16 cellular contexts compared by ENCODE assay signal in the genomic region with DNA sequence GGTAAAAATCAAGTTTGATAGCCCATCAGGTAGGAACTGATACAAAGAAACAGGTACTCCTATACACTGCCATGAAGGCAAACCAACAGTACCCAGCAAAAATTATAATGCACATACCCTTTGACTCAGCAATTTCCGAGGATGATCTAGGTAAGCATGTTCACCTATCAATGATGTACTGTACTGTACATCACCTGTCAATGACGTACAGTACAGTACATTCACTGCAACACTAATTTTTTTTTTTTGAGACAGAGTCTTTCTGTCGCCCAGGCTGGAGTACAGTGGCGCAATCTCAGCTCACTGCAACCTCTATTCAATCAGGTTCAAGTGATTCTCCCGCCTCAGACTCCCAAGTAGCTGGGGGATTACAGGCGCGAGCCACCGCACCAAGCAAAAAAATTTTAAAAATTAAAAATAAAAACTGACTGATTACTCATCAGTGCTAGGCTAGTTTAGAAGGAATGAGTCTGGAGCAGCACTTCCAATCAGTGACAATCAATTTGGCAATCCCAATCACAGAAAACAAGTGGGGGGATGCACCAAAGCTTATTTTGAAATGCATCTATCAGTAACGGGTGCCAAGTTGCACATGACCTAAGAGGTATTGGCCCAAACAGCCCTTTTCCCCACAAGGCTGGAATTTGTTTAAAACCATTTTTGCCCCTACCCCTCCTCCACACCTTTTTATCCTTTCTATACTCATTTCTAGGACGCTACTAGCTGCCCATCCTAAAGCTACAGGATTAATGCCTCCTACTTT. TPM values are rescaled to one million over a fixed set of nuclear protein-coding genes. Genes with fewer than 3 reads are reported as not detected.
A peak's percentile ranks its signal among the peaks of the same experiment; 100 is the strongest.
DNase-seq lines count a peak whose midpoint lies in the region; ATAC-seq and TF ChIP-seq lines count a peak whose summit lies in the region.
"Had no signal": no experiment of that assay in that cellular context is flagged by ENCODE, and none has a peak within 500 bp of the region (broad histone marks: within the 10 kb centered on the region; RNA-seq: fewer than 3 reads in every experiment).

No MANE protein-coding gene starts in this region.

- CTCF ChIA-PET in CD8-positive, alpha-beta T cell (lab: Charles Lee): interaction anchor here (0.6 to 7.9 kb wide), 13 partner anchors 8 to 428 kb away, joined by 3 to 99 read pairs (median 6); a partner anchor contains a TSS

- no peak for DNase-seq in CD8-positive, alpha-beta T cell
- no peak for DNase-seq in T-helper 2 cell treated with Interferon-gamma antibody and Interleukin-4, amounts not matched to agents 5 μg/mL and 100 μg/mL, for 36 hours (ENCODE audit: low spot score)
- no peak for DNase-seq in esophagus muscularis mucosa (ENCODE audit: extremely low spot score)
- no peak for DNase-seq in foreskin melanocyte
- no peak for DNase-seq in anterior cingulate cortex (lab: John Stamatoyannopoulos, UW)
- DNase-seq in Kasumi-1 (lab: John Stamatoyannopoulos, UW): no peak
- DNase-seq: activated CD8-positive, alpha-beta memory T cell treated with anti-CD3 and anti-CD28 coated beads, Interleukin-2, amount 50 U/mL, for 48 hours; amniotic stem cell; cortex of kidney; esophagus squamous epithelium; hypothalamus; left cardiac atrium had no signal

- H3K9me3 Mint-ChIP-seq in CD8-positive, alpha-beta T cell: no peaks in the 10 kb centered on the region
- H3K9me3 Mint-ChIP-seq in T-helper 2 cell treated with Interferon-gamma antibody and Interleukin-4, amounts not matched to agents 5 μg/mL and 100 μg/mL, for 36 hours: no peaks in the 10 kb centered on the region

- H3K27me3 Mint-ChIP-seq in CD8-positive, alpha-beta T cell (ENCODE audit: low read depth): no peaks in the 10 kb centered on the region
- H3K27me3 Mint-ChIP-seq in T-helper 2 cell treated with Interferon-gamma antibody and Interleukin-4, amounts not matched to agents 5 μg/mL and 100 μg/mL, for 36 hours (ENCODE audit: low read depth): no peaks in the 10 kb centered on the region

- peaks cover 62% of the 10 kb centered on the region for H3K4me1 Mint-ChIP-seq in CD8-positive, alpha-beta T cell (ENCODE audit: low read depth)
- peaks cover 42% of the 10 kb centered on the region for H3K4me1 Mint-ChIP-seq in T-helper 2 cell treated with Interferon-gamma antibody and Interleukin-4, amounts not matched to agents 5 μg/mL and 100 μg/mL, for 36 hours (ENCODE audit: low read depth)

- no peak for TF ChIP-seq POLR2A in esophagus muscularis mucosa (IDR thresholded peaks at IDR 0.05; ENCODE audit: low read depth)

- peaks cover 38% of the 10 kb centered on the region for H3K4me1 ChIP-seq in CD8-positive, alpha-beta T cell (ENCODE audit: insufficient read depth, low read length)
- H3K4me1 ChIP-seq in esophagus muscularis mucosa: peaks cover 41 to 68% (median 66%) of the 10 kb centered on the region in 4 donors

- peak overlapping the region; percentile 13 for H3K27ac Mint-ChIP-seq in CD8-positive, alpha-beta T cell
- H3K27ac Mint-ChIP-seq in T-helper 2 cell treated with Interferon-gamma antibody and Interleukin-4, amounts not matched to agents 5 μg/mL and 100 μg/mL, for 36 hours: peak overlapping the region; percentile 7

- intact Hi-C loops in CD8-positive, alpha-beta T cell (cut with DNase I, micrococcal nuclease): loop anchor here (1.0 to 10.0 kb wide), 3 partner anchors 207 to 428 kb away; no protein-coding TSS in a partner anchor
- intact Hi-C loops in esophagus muscularis mucosa (cut with DNase I): loop anchor here (5.0 kb wide), 2 partner anchors 161 to 206 kb away; no protein-coding TSS in a partner anchor

- no peak for TF ChIP-seq EP300 in esophagus muscularis mucosa (IDR thresholded peaks at IDR 0.05)

- no peaks in the 10 kb centered on the region for H3K27me3 ChIP-seq in CD8-positive, alpha-beta T cell (ENCODE audit: insufficient read depth, low read length)
- H3K27me3 ChIP-seq in esophagus muscularis mucosa: no peaks in the 10 kb centered on the region
- H3K27me3 ChIP-seq: BLaER1 treated with 17β-estradiol and CSF1 and Interleukin-3, amounts not matched to agents 10 nM and 100 nM; esophagus squamous epithelium; tibial nerve had no signal

- peaks cover 82% of the 10 kb centered on the region for H3K36me3 Mint-ChIP-seq in CD8-positive, alpha-beta T cell
- peaks cover 67% of the 10 kb centered on the region for H3K36me3 Mint-ChIP-seq in T-helper 2 cell treated with Interferon-gamma antibody and Interleukin-4, amounts not matched to agents 5 μg/mL and 100 μg/mL, for 36 hours (ENCODE audit: low read depth)

- H3K36me3 ChIP-seq in CD8-positive, alpha-beta T cell (ENCODE audit: insufficient read depth, low read length): peaks cover 46% of the 10 kb centered on the region
- peaks cover 33 to 73% (median 51%) of the 10 kb centered on the region in 4 donors for H3K36me3 ChIP-seq in esophagus muscularis mucosa

- peak; percentile 26 for ATAC-seq in CD8-positive, alpha-beta T cell
- ATAC-seq in HG03025 (IDR thresholded peaks at IDR 0.05; ENCODE audit: low FRiP score, unreplicated experiment): no peak
- ATAC-seq: left cardiac atrium had no signal

- no peak overlapping the region for H3K4me3 Mint-ChIP-seq in CD8-positive, alpha-beta T cell
- no peak overlapping the region for H3K4me3 Mint-ChIP-seq in T-helper 2 cell treated with Interferon-gamma antibody and Interleukin-4, amounts not matched to agents 5 μg/mL and 100 μg/mL, for 36 hours

- no peak overlapping the region for H3K4me3 ChIP-seq in CD8-positive, alpha-beta T cell (ENCODE audit: low read depth, low read length)
- H3K4me3 ChIP-seq in esophagus muscularis mucosa: no peak overlapping the region
- H3K4me3 ChIP-seq: BLaER1 treated with 17β-estradiol and CSF1 and Interleukin-3, amounts not matched to agents 10 nM and 100 nM; esophagus squamous epithelium; tibial nerve had no signal

- POLR2A ChIA-PET in CD8-positive, alpha-beta T cell (lab: Charles Lee): interaction anchor here (0.6 to 5.1 kb wide), 3 partner anchors 8 to 260 kb away, joined by 3 to 46 read pairs (median 3); a partner anchor contains a TSS

- H3K27ac ChIP-seq in 22Rv1 (peak overlapping the region; percentile 17; the same call in 1 of the 2 replicates), esophagus muscularis mucosa (replicated peaks in 1 of 4) (peak overlapping the region in 3 of 4 donors; percentile 4 to 48 (median 28))
- H3K27ac ChIP-seq in CD8-positive, alpha-beta T cell (ENCODE audit: low read depth, low read length): no peak overlapping the region
- H3K27ac ChIP-seq: BLaER1 treated with 17β-estradiol and CSF1 and Interleukin-3, amounts not matched to agents 10 nM and 100 nM had no signal

- H3K9me3 ChIP-seq in CD8-positive, alpha-beta T cell (ENCODE audit: low read length): no peaks in the 10 kb centered on the region
- no peaks in the 10 kb centered on the region for H3K9me3 ChIP-seq in esophagus muscularis mucosa
- H3K9me3 ChIP-seq: BLaER1 treated with 17β-estradiol and CSF1 and Interleukin-3, amounts not matched to agents 10 nM and 100 nM; esophagus squamous epithelium had no signal

- 71% methylated on average over 10 of the region's 10 CpGs for WGBS in esophagus muscularis mucosa

- TF ChIP-seq CTCF in 22Rv1 (IDR thresholded peaks at IDR 0.05): no peak
- TF ChIP-seq CTCF in CD8-positive, alpha-beta T cell (IDR thresholded peaks at IDR 0.05): no peak
- no peak for TF ChIP-seq CTCF in esophagus muscularis mucosa (IDR thresholded peaks at IDR 0.05)

RNA-seq across cellular contexts. Expression of a gene that starts 8.2 kb away (rescaled TPM):
- total RNA-seq in CD8-positive, alpha-beta T cell: 100 to 1,000 TPM; 607 to 608 TPM
- 100 to 1,000 TPM in 1 of 4 donors, 10 to 100 TPM in 3; 41.4 to 100 (median 56.8) TPM for total RNA-seq in esophagus muscularis mucosa

RNA-seq across cellular contexts. Expression of a gene that starts 35.0 kb away (rescaled TPM):
- total RNA-seq in CD8-positive, alpha-beta T cell: 1 to 10 TPM; 2.3 TPM
- total RNA-seq in esophagus muscularis mucosa: 1 to 10 TPM; 2.8 to 9.9 (median 7.4) TPM

Comparison
In these comparisons a context has a peak if more than half of its experiments do, and no peak if none do; other contexts are left out.
1. RNA of a gene that starts 8.2 kb away (total RNA-seq): 607 to 608 TPM in CD8-positive, alpha-beta T cell; 41.4 to 100 TPM in esophagus muscularis mucosa; every median in the first group is over 4 times any median in the second.